In the genomic region with DNA sequence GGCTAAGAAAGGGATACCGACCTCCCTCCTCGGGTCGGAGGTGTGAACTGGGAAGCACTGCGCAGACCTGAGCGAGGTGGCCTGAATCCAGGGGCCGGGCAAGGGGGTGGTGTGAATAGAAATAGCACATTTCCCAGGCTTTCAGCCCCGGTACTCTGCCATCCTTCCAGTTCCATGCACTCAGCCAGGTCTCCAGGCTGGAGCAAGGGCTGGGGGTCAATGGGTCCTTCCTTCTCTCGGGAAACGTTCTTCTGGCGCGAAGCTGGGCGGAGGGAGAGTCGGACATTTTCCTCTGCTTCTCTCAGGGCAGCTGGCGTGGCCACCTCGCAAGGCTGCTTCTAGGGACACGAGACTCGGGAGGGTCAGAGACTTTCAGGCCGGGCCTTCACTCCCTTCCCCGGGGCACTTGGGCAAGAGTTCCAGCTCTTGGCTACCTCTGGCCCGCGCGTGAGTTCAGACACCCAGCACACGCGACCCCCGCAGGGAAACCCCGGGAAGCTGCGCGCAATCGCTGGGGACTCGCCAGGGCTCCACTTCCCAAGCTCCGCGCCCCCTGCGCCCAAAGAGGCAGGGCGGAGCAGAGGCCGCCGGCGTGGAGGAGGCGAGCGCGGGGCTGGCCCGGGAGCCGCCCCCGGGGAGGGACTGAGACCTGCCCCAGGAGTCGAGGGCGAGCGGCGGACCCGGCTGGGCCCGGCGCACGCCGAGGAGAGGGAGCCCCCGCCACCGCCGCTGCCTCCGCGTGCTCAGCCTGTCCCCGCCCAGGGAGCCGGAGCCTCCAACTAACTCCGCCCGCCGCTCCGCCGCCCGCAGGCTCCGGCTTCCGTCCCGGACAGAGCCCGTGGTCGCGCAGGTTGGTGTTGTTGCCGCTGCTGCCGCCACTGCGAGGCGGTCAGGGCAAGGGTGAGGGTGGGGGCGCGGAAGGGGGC, we compare ENCODE assay signal across 1 cellular context.
TF ChIP-seq lines count a peak whose summit lies in the region.

Gene PAM (plus strand): TSS at position 807 of the 926 bp plus-strand sequence. CDS start 110,891 bp downstream, outside the sequence.

TF ChIP-seq in GM12878, 131 proteins besides CTCF, POLR2A, EP300 and RAD21 (continued from another document):
- no peak for TF ChIP-seq ZNF622 (IDR thresholded peaks at IDR 0.05)
- no peak for TF ChIP-seq NR2C1 (IDR thresholded peaks at IDR 0.05)
- no peak for TF ChIP-seq BCL11A (IDR thresholded peaks at IDR 0.05; ENCODE audit: low read depth, low read length)
- TF ChIP-seq BCLAF1 (IDR thresholded peaks at IDR 0.05) = no peak
- TF ChIP-seq EZH2 (IDR thresholded peaks at IDR 0.05; ENCODE audit: borderline replicate concordance, control insufficient read depth, low read depth, low read length) = no peak
- no peak for TF ChIP-seq FOXM1 (IDR thresholded peaks at IDR 0.05; ENCODE audit: low read depth, low read length)
- no peak for TF ChIP-seq SRF (IDR thresholded peaks at IDR 0.05; ENCODE audit: low read depth in 2 of 2, low read length in 2 of 2)
- TF ChIP-seq, protein P1, sequence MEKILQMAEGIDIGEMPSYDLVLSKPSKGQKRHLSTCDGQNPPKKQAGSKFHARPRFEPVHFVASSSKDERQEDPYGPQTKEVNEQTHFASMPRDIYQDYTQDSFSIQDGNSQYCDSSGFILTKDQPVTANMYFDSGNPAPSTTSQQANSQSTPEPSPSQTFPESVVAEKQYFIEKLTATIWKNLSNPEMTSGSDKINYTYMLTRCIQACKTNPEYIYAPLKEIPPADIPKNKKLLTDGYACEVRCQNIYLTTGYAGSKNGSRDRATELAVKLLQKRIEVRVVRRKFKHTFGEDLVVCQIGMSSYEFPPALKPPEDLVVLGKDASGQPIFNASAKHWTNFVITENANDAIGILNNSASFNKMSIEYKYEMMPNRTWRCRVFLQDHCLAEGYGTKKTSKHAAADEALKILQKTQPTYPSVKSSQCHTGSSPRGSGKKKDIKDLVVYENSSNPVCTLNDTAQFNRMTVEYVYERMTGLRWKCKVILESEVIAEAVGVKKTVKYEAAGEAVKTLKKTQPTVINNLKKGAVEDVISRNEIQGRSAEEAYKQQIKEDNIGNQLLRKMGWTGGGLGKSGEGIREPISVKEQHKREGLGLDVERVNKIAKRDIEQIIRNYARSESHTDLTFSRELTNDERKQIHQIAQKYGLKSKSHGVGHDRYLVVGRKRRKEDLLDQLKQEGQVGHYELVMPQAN (conservative IDR thresholded peaks at IDR 0.05) = peak; percentile 54
- no peak; the same call in 1 of the 2 replicates for TF ChIP-seq PAX5 (IDR thresholded peaks at IDR 0.05; ENCODE audit: borderline replicate concordance, low read depth, low read length)
- TF ChIP-seq RELB (IDR thresholded peaks at IDR 0.05; ENCODE audit: low read depth) = no peak
- TF ChIP-seq BCL3 (IDR thresholded peaks at IDR 0.05; ENCODE audit: borderline replicate concordance, insufficient read depth, low read depth, low read length, poor library complexity, severe bottlenecking) = no peak
- TF ChIP-seq, protein P2, sequence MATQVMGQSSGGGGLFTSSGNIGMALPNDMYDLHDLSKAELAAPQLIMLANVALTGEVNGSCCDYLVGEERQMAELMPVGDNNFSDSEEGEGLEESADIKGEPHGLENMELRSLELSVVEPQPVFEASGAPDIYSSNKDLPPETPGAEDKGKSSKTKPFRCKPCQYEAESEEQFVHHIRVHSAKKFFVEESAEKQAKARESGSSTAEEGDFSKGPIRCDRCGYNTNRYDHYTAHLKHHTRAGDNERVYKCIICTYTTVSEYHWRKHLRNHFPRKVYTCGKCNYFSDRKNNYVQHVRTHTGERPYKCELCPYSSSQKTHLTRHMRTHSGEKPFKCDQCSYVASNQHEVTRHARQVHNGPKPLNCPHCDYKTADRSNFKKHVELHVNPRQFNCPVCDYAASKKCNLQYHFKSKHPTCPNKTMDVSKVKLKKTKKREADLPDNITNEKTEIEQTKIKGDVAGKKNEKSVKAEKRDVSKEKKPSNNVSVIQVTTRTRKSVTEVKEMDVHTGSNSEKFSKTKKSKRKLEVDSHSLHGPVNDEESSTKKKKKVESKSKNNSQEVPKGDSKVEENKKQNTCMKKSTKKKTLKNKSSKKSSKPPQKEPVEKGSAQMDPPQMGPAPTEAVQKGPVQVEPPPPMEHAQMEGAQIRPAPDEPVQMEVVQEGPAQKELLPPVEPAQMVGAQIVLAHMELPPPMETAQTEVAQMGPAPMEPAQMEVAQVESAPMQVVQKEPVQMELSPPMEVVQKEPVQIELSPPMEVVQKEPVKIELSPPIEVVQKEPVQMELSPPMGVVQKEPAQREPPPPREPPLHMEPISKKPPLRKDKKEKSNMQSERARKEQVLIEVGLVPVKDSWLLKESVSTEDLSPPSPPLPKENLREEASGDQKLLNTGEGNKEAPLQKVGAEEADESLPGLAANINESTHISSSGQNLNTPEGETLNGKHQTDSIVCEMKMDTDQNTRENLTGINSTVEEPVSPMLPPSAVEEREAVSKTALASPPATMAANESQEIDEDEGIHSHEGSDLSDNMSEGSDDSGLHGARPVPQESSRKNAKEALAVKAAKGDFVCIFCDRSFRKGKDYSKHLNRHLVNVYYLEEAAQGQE (IDR thresholded peaks at IDR 0.05; ENCODE audit: low read depth, low read length) = no peak
- TF ChIP-seq TCF7 (IDR thresholded peaks at IDR 0.05; ENCODE audit: borderline replicate concordance) = no peak
- no peak for TF ChIP-seq BRCA1 (IDR thresholded peaks at IDR 0.05; ENCODE audit: low read depth, low read length)
- TF ChIP-seq ZNF217 (IDR thresholded peaks at IDR 0.05) = no peak
- no peak for TF ChIP-seq ZNF207 (IDR thresholded peaks at IDR 0.05; ENCODE audit: borderline replicate concordance)
- no peak for TF ChIP-seq STAT3 (IDR thresholded peaks at IDR 0.05; ENCODE audit: low read depth, low read length)
